In the genomic region with DNA sequence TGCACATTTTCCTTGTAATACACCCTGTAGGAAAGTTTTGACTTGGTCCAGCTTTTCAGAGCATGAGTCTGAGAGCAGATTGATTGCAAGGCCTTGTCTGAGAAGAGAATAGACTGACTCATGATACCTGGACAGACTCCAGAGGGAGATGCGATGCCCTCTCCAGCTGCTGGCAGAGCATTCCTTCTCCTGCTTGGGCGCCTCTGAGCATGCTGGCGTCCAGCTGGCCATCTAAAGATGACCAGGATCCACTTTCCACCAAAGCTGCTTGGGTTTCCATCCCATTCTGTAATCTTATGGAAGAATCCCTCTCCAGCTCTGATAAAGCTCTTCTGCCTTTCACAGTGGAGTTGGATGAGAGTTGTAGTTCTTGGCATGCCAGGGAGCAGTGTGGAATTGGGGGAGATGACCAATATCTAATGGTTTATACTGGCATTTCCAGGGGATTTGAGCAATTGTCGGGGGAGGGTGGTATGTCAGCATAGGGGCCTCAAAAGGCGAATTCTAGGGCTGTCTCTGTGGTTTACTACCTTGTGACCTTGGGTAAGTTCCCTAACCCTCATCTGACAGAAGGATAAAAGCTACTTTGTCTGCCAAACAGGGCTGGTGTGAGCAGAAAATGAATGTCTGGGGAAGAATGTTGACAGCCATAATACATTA, we compare ENCODE assay signal across 1 cellular context.
TF ChIP-seq lines count a peak whose summit lies in the region.

No MANE protein-coding gene starts in this region.

TF ChIP-seq in H1, 55 proteins besides CTCF, POLR2A, EP300 and RAD21:
- TF ChIP-seq CHD2 (IDR thresholded peaks at IDR 0.05; ENCODE audit: low read length), result no peak
- TF ChIP-seq, protein P1, sequence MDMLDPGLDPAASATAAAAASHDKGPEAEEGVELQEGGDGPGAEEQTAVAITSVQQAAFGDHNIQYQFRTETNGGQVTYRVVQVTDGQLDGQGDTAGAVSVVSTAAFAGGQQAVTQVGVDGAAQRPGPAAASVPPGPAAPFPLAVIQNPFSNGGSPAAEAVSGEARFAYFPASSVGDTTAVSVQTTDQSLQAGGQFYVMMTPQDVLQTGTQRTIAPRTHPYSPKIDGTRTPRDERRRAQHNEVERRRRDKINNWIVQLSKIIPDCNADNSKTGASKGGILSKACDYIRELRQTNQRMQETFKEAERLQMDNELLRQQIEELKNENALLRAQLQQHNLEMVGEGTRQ (IDR thresholded peaks at IDR 0.05; ENCODE audit: low read length), result no peak
- TF ChIP-seq SRF (IDR thresholded peaks at IDR 0.05; ENCODE audit: low read depth, low read length), result no peak
- TF ChIP-seq BRCA1 (IDR thresholded peaks at IDR 0.05; ENCODE audit: low read depth, low read length), result no peak
- TF ChIP-seq, protein P2, sequence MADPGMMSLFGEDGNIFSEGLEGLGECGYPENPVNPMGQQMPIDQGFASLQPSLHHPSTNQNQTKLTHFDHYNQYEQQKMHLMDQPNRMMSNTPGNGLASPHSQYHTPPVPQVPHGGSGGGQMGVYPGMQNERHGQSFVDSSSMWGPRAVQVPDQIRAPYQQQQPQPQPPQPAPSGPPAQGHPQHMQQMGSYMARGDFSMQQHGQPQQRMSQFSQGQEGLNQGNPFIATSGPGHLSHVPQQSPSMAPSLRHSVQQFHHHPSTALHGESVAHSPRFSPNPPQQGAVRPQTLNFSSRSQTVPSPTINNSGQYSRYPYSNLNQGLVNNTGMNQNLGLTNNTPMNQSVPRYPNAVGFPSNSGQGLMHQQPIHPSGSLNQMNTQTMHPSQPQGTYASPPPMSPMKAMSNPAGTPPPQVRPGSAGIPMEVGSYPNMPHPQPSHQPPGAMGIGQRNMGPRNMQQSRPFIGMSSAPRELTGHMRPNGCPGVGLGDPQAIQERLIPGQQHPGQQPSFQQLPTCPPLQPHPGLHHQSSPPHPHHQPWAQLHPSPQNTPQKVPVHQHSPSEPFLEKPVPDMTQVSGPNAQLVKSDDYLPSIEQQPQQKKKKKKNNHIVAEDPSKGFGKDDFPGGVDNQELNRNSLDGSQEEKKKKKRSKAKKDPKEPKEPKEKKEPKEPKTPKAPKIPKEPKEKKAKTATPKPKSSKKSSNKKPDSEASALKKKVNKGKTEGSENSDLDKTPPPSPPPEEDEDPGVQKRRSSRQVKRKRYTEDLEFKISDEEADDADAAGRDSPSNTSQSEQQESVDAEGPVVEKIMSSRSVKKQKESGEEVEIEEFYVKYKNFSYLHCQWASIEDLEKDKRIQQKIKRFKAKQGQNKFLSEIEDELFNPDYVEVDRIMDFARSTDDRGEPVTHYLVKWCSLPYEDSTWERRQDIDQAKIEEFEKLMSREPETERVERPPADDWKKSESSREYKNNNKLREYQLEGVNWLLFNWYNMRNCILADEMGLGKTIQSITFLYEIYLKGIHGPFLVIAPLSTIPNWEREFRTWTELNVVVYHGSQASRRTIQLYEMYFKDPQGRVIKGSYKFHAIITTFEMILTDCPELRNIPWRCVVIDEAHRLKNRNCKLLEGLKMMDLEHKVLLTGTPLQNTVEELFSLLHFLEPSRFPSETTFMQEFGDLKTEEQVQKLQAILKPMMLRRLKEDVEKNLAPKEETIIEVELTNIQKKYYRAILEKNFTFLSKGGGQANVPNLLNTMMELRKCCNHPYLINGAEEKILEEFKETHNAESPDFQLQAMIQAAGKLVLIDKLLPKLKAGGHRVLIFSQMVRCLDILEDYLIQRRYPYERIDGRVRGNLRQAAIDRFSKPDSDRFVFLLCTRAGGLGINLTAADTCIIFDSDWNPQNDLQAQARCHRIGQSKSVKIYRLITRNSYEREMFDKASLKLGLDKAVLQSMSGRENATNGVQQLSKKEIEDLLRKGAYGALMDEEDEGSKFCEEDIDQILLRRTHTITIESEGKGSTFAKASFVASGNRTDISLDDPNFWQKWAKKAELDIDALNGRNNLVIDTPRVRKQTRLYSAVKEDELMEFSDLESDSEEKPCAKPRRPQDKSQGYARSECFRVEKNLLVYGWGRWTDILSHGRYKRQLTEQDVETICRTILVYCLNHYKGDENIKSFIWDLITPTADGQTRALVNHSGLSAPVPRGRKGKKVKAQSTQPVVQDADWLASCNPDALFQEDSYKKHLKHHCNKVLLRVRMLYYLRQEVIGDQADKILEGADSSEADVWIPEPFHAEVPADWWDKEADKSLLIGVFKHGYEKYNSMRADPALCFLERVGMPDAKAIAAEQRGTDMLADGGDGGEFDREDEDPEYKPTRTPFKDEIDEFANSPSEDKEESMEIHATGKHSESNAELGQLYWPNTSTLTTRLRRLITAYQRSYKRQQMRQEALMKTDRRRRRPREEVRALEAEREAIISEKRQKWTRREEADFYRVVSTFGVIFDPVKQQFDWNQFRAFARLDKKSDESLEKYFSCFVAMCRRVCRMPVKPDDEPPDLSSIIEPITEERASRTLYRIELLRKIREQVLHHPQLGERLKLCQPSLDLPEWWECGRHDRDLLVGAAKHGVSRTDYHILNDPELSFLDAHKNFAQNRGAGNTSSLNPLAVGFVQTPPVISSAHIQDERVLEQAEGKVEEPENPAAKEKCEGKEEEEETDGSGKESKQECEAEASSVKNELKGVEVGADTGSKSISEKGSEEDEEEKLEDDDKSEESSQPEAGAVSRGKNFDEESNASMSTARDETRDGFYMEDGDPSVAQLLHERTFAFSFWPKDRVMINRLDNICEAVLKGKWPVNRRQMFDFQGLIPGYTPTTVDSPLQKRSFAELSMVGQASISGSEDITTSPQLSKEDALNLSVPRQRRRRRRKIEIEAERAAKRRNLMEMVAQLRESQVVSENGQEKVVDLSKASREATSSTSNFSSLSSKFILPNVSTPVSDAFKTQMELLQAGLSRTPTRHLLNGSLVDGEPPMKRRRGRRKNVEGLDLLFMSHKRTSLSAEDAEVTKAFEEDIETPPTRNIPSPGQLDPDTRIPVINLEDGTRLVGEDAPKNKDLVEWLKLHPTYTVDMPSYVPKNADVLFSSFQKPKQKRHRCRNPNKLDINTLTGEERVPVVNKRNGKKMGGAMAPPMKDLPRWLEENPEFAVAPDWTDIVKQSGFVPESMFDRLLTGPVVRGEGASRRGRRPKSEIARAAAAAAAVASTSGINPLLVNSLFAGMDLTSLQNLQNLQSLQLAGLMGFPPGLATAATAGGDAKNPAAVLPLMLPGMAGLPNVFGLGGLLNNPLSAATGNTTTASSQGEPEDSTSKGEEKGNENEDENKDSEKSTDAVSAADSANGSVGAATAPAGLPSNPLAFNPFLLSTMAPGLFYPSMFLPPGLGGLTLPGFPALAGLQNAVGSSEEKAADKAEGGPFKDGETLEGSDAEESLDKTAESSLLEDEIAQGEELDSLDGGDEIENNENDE (IDR thresholded peaks at IDR 0.05; ENCODE audit: insufficient replicate concordance, low read length), result no peak
- TF ChIP-seq RFX5 (IDR thresholded peaks at IDR 0.05; ENCODE audit: borderline replicate concordance, low read depth, low read length), result no peak
- TF ChIP-seq NANOG (IDR thresholded peaks at IDR 0.05; ENCODE audit: insufficient read depth, low read depth, low read length, poor library complexity, severe bottlenecking), result no peak
- TF ChIP-seq SIX5 (IDR thresholded peaks at IDR 0.05; ENCODE audit: low read depth, low read length), result no peak
- TF ChIP-seq BCL11A (IDR thresholded peaks at IDR 0.05; ENCODE audit: low read depth in 2 of 2, low read length in 2 of 2), result no peak
- no peak for TF ChIP-seq HDAC2 (IDR thresholded peaks at IDR 0.05; ENCODE audit: borderline replicate concordance in 1 of 2, low read depth in 2 of 2, low read length in 2 of 2)
- TF ChIP-seq NRF1 (IDR thresholded peaks at IDR 0.05; ENCODE audit: low read depth, low read length), result no peak
- TF ChIP-seq, protein P3, sequence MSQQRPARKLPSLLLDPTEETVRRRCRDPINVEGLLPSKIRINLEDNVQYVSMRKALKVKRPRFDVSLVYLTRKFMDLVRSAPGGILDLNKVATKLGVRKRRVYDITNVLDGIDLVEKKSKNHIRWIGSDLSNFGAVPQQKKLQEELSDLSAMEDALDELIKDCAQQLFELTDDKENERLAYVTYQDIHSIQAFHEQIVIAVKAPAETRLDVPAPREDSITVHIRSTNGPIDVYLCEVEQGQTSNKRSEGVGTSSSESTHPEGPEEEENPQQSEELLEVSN (IDR thresholded peaks at IDR 0.05), result no peak
- TF ChIP-seq CBX5 (IDR thresholded peaks at IDR 0.05; ENCODE audit: low read depth, low read length), result no peak
- no peak for TF ChIP-seq MAFK (IDR thresholded peaks at IDR 0.05; ENCODE audit: low read depth, low read length)
- no peak for TF ChIP-seq TAF1 (IDR thresholded peaks at IDR 0.05; ENCODE audit: low read depth, low read length)
- TF ChIP-seq, protein P4, sequence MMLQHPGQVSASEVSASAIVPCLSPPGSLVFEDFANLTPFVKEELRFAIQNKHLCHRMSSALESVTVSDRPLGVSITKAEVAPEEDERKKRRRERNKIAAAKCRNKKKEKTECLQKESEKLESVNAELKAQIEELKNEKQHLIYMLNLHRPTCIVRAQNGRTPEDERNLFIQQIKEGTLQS (IDR thresholded peaks at IDR 0.05; ENCODE audit: insufficient read depth, low read depth, low read length), result no peak
- no peak for TF ChIP-seq SP4 (IDR thresholded peaks at IDR 0.05; ENCODE audit: low read length)
- no peak for TF ChIP-seq CBX8 (IDR thresholded peaks at IDR 0.05; ENCODE audit: borderline replicate concordance, low read depth, low read length)
